Comparison of ENCODE assay signal across 18 cellular contexts in the genomic region with DNA sequence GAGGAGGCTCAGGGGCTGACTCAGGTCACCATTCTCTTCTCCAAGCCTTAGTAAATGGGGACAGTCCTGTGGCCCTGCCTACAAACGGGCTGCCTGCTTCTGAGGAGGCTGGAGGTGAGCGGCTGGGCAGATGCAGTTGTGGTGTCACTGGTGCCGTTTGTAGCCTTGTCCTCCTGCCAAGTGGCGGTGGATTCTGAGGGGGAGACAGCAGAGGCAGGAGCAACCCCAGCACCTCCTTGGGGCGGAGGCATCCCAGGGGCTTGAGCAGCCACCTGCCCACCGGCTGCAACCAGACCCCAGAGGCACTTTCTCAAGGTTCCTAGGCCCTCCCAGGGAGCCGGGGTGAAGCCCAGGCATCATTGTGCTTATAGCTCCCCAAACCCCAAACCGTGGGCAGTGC.
A peak's percentile ranks its signal among the peaks of the same experiment; 100 is the strongest.
DNase-seq lines count a peak whose midpoint lies in the region; ATAC-seq and TF ChIP-seq lines count a peak whose summit lies in the region.
"Had no signal": no experiment of that assay in that cellular context is flagged by ENCODE, and none has a peak within 500 bp of the region (broad histone marks: within the 10 kb centered on the region; RNA-seq: fewer than 3 reads in every experiment).

No MANE protein-coding gene starts in this region.

- 69 to 72% methylated on average over 8 of the region's 8 CpGs for WGBS in heart right ventricle, 2 donors
- WGBS in spleen, 5 donors, result 33 to 72% (median 60%) methylated on average over 2 to 8 of the region's 8 CpGs

- H3K4me1 ChIP-seq in BLaER1 (peaks cover 100% of the 10 kb centered on the region), SJCRH30 (peaks cover 95% of the 10 kb centered on the region), heart right ventricle (peaks cover 86 to 100% (median 100%) of the 10 kb centered on the region in 9 donors), spleen (peaks cover 43 to 100% (median 88%) of the 10 kb centered on the region in 6 donors)

- H3K4me3 Mint-ChIP-seq in stimulated activated naive CD8-positive, alpha-beta T cell treated with anti-CD3 and anti-CD28 coated beads, Interleukin-15, amount 100 ng/mL, for 72 hours, result no peak overlapping the region
- no peak overlapping the region for H3K4me3 Mint-ChIP-seq in activated T-cell treated with anti-CD3 and anti-CD28 coated beads, Interleukin-2, amount 50 U/mL, for 72 hours
- H3K4me3 Mint-ChIP-seq: activated CD4-positive, alpha-beta T cell treated with anti-CD3 and anti-CD28 coated beads, Interleukin-2, amount 10 ng/mL, durations not matched to agents 24 days and 14 days; activated naive CD8-positive, alpha-beta T cell treated with anti-CD3 and anti-CD28 coated beads, Interleukin-2, amount 50 U/mL, for 24 hours; activated T-cell treated with anti-CD3 and anti-CD28 coated beads, Interleukin-2, amount 50 U/mL, for 24 hours; neural progenitor cell had no signal

- DNase-seq in SJCRH30 (no peak), heart right ventricle (peak in 1 of 2 donors; percentile 19), spleen (no peak), G401 (ENCODE audit: low spot score) (no peak)
- DNase-seq in stimulated activated naive CD8-positive, alpha-beta T cell treated with anti-CD3 and anti-CD28 coated beads, Interleukin-15, amount 100 ng/mL, for 72 hours, result no peak
- no peak for DNase-seq in activated T-cell treated with anti-CD3 and anti-CD28 coated beads, Interleukin-2, amount 50 U/mL, for 72 hours
- DNase-seq: activated CD4-positive, alpha-beta T cell treated with anti-CD3 and anti-CD28 coated beads, Interleukin-2, amount 10 ng/mL, durations not matched to agents 24 days and 14 days; activated naive CD8-positive, alpha-beta T cell treated with anti-CD3 and anti-CD28 coated beads, Interleukin-2, amount 50 U/mL, for 24 hours; activated T-cell treated with anti-CD3 and anti-CD28 coated beads, Interleukin-2, amount 50 U/mL, for 24 hours; AML-193; NCI-H1048; SHP77; stimulated activated CD4-positive, alpha-beta T cell treated with anti-CD3 and anti-CD28 coated beads, Interleukin-4, amount 100 ng/mL, for 4 hours; T-helper 9 cell had no signal

- no peaks in the 10 kb centered on the region for H3K9me3 ChIP-seq in BLaER1
- no peaks in the 10 kb centered on the region for H3K9me3 ChIP-seq in SJCRH30 (replicated peaks)
- H3K9me3 ChIP-seq in heart right ventricle, result no peaks in the 10 kb centered on the region
- H3K9me3 ChIP-seq in spleen, result no peaks in the 10 kb centered on the region

- intact Hi-C loops in heart right ventricle (cut with DNase I), result loop anchor here in 2 of 10 donors (5.0 to 10.0 kb wide), 2 partner anchors 34 to 206 kb away; no protein-coding TSS in a partner anchor
- intact Hi-C loops in spleen (cut with DNase I; ENCODE audit: low total_unique reads), result no loop called here

- peaks cover 100% of the 10 kb centered on the region for H4K20me1 ChIP-seq in BLaER1

- no peak for TF ChIP-seq CTCF in heart right ventricle (IDR thresholded peaks at IDR 0.05)
- no peak for TF ChIP-seq CTCF in spleen (IDR thresholded peaks at IDR 0.05 in 8 of 11, conservative IDR thresholded peaks at IDR 0.05 in 3 of 11)

- no peaks in the 10 kb centered on the region for H3K36me3 Mint-ChIP-seq in activated T-cell treated with anti-CD3 and anti-CD28 coated beads, Interleukin-2, amount 50 U/mL, for 72 hours (ENCODE audit: insufficient read depth in 2 of 2)

- no peaks in the 10 kb centered on the region for H3K27me3 Mint-ChIP-seq in stimulated activated naive CD8-positive, alpha-beta T cell treated with anti-CD3 and anti-CD28 coated beads, Interleukin-15, amount 100 ng/mL, for 72 hours
- H3K27me3 Mint-ChIP-seq in activated T-cell treated with anti-CD3 and anti-CD28 coated beads, Interleukin-2, amount 50 U/mL, for 72 hours (ENCODE audit: low read depth), result no peaks in the 10 kb centered on the region
- H3K27me3 Mint-ChIP-seq: activated CD4-positive, alpha-beta T cell treated with anti-CD3 and anti-CD28 coated beads, Interleukin-2, amount 10 ng/mL, durations not matched to agents 24 days and 14 days; activated naive CD8-positive, alpha-beta T cell treated with anti-CD3 and anti-CD28 coated beads, Interleukin-2, amount 50 U/mL, for 24 hours; activated T-cell treated with anti-CD3 and anti-CD28 coated beads, Interleukin-2, amount 50 U/mL, for 24 hours had no signal

- H3K4me3 ChIP-seq in BLaER1, result no peak overlapping the region
- H3K4me3 ChIP-seq in SJCRH30, result no peak overlapping the region
- H3K4me3 ChIP-seq in heart right ventricle, result no peak overlapping the region
- no peak overlapping the region for H3K4me3 ChIP-seq in spleen
- H3K4me3 ChIP-seq: neural progenitor cell had no signal

- ATAC-seq in heart right ventricle (no peak), GM18909 (IDR thresholded peaks at IDR 0.05; ENCODE audit: poor library complexity, unreplicated experiment) (no peak)
- no peak for ATAC-seq in stimulated activated naive CD8-positive, alpha-beta T cell treated with anti-CD3 and anti-CD28 coated beads, Interleukin-15, amount 100 ng/mL, for 72 hours
- ATAC-seq in activated T-cell treated with anti-CD3 and anti-CD28 coated beads, Interleukin-2, amount 50 U/mL, for 72 hours (replicated peaks in 1 of 2), result no peak
- ATAC-seq: activated naive CD8-positive, alpha-beta T cell treated with anti-CD3 and anti-CD28 coated beads, Interleukin-2, amount 50 U/mL, for 24 hours; sciatic nerve had no signal

- H3K27ac Mint-ChIP-seq in stimulated activated naive CD8-positive, alpha-beta T cell treated with anti-CD3 and anti-CD28 coated beads, Interleukin-15, amount 100 ng/mL, for 72 hours, result peak overlapping the region in 1 of 2 donors; percentile 12
- H3K27ac Mint-ChIP-seq in activated T-cell treated with anti-CD3 and anti-CD28 coated beads, Interleukin-2, amount 50 U/mL, for 72 hours, result no peak overlapping the region
- H3K27ac Mint-ChIP-seq: activated CD4-positive, alpha-beta T cell treated with anti-CD3 and anti-CD28 coated beads, Interleukin-2, amount 10 ng/mL, durations not matched to agents 24 days and 14 days; activated naive CD8-positive, alpha-beta T cell treated with anti-CD3 and anti-CD28 coated beads, Interleukin-2, amount 50 U/mL, for 24 hours; activated T-cell treated with anti-CD3 and anti-CD28 coated beads, Interleukin-2, amount 50 U/mL, for 24 hours had no signal

- no peak for TF ChIP-seq POLR2A in spleen (IDR thresholded peaks at IDR 0.05)

- H3K9me3 Mint-ChIP-seq in stimulated activated naive CD8-positive, alpha-beta T cell treated with anti-CD3 and anti-CD28 coated beads, Interleukin-15, amount 100 ng/mL, for 72 hours, result no peaks in the 10 kb centered on the region
- H3K9me3 Mint-ChIP-seq in activated T-cell treated with anti-CD3 and anti-CD28 coated beads, Interleukin-2, amount 50 U/mL, for 72 hours, result no peaks in the 10 kb centered on the region
- H3K9me3 Mint-ChIP-seq: activated CD4-positive, alpha-beta T cell treated with anti-CD3 and anti-CD28 coated beads, Interleukin-2, amount 10 ng/mL, durations not matched to agents 24 days and 14 days; activated naive CD8-positive, alpha-beta T cell treated with anti-CD3 and anti-CD28 coated beads, Interleukin-2, amount 50 U/mL, for 24 hours; activated T-cell treated with anti-CD3 and anti-CD28 coated beads, Interleukin-2, amount 50 U/mL, for 24 hours; neural progenitor cell had no signal

- H3K9ac ChIP-seq in BLaER1, result no peak overlapping the region
- H3K9ac ChIP-seq: neural progenitor cell had no signal

- H3K36me3 ChIP-seq in BLaER1, result peaks cover 44% of the 10 kb centered on the region
- no peaks in the 10 kb centered on the region; the same call in 1 of the 2 replicates for H3K36me3 ChIP-seq in SJCRH30
- H3K36me3 ChIP-seq in heart right ventricle, result peaks cover 0 to 7% (median 0%) of the 10 kb centered on the region in 9 donors
- peaks cover 0 to 15% (median 0%) of the 10 kb centered on the region in 6 donors for H3K36me3 ChIP-seq in spleen
- H3K36me3 ChIP-seq: neural progenitor cell had no signal

- H3K27me3 ChIP-seq in BLaER1 (no peaks in the 10 kb centered on the region), SJCRH30 (no peaks in the 10 kb centered on the region), heart right ventricle (no peaks in the 10 kb centered on the region), spleen (replicated peaks in 1 of 7) (no peaks in the 10 kb centered on the region)
- H3K27me3 ChIP-seq: neural progenitor cell had no signal

- H3K27ac ChIP-seq in BLaER1, result peak overlapping the region; percentile 40; the same call in 1 of the 2 replicates
- H3K27ac ChIP-seq in SJCRH30, result 0 out of 2 replicates have a peak overlapping the region, but pooled peaks have one; percentile 9
- H3K27ac ChIP-seq in heart right ventricle, result peak overlapping the region in 8 of 10 donors; percentile 50 to 91 (median 63)
- peak overlapping the region; percentile 36 to 95 (median 77) for H3K27ac ChIP-seq in spleen
- H3K27ac ChIP-seq: neural progenitor cell had no signal

- H3K4me2 ChIP-seq in BLaER1, result peak overlapping the region; percentile 98
- H3K4me2 ChIP-seq: neural progenitor cell had no signal

- H3K4me1 Mint-ChIP-seq in stimulated activated naive CD8-positive, alpha-beta T cell treated with anti-CD3 and anti-CD28 coated beads, Interleukin-15, amount 100 ng/mL, for 72 hours, result no peaks in the 10 kb centered on the region
- H3K4me1 Mint-ChIP-seq in activated T-cell treated with anti-CD3 and anti-CD28 coated beads, Interleukin-2, amount 50 U/mL, for 72 hours (ENCODE audit: low read depth), result no peaks in the 10 kb centered on the region
- H3K4me1 Mint-ChIP-seq: activated CD4-positive, alpha-beta T cell treated with anti-CD3 and anti-CD28 coated beads, Interleukin-2, amount 10 ng/mL, durations not matched to agents 24 days and 14 days; activated naive CD8-positive, alpha-beta T cell treated with anti-CD3 and anti-CD28 coated beads, Interleukin-2, amount 50 U/mL, for 24 hours had no signal

- in situ Hi-C loops in G401 (cut with HindIII; ENCODE audit: low sequenced_read_pairs), result no loop called here

Comparison
In these comparisons a context has a peak if more than half of its experiments do, and no peak if none do; other contexts are left out.
1. H3K27ac ChIP-seq: peak in every context shown above with its lines; median percentile 77 in spleen; 63 in heart right ventricle; 40 in BLaER1; 9 in SJCRH30.